ENCODE assay signal across 12 cellular contexts in the genomic region with DNA sequence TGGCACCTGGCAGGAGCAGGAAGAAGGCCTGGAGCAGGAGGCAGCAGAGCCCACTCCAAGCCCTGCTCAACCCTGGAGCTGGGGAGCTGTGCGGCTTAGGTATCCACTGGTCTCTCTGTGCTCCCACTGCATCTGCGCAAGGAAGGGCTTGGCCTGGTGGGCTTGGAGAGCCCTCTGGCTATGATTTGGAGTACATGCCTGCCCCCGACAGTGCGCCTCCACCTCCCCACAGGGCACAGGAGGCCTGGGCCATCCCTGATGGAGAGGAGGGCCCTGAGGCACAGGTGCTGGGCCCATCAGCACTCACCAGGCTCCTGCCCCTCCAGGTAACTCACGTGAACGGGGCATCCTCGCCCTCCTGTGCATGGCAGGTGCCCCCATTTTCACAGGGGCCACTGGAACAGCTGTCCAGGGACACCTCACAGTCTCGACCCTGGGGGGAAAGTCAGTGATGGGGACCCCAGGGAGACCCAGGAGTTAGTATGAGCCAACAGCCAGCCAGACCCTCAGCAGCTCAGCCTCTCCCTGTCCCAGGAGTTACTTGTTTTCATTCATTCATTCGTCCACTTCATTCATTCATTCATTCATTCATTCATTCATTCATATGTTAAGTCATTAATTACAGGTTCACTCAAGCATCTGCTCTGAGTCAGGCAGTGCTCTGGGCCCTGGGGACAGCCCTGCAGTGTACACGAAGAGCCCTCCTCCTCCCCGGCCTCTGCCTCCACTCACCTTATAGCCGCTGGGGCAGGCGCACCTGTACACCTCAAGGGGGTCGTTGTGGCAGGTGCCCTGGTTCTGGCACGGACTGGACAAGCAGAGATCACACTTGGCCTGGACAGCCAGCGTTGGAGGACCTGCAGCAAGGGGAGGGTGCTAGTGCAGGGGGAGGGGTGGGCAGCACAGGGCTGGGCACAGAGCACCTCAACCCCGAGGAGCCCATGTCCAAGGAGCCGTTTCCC.
"Had no signal": no experiment of that assay in that cellular context is flagged by ENCODE, and none has a peak within 500 bp of the region (broad histone marks: within the 10 kb centered on the region; RNA-seq: fewer than 3 reads in every experiment).

No MANE protein-coding gene starts in this region.

- ATAC-seq: heart left ventricle; stimulated activated effector memory CD8-positive, alpha-beta T cell treated with anti-CD3 and anti-CD28 coated beads, Interleukin-12 subunit alpha, Interleukin-12 subunit beta, amount 100 ng/mL, for 72 hours had no signal

- H3K9me3 ChIP-seq: ascending aorta, breast epithelium, heart left ventricle, ovary, tibial artery had no signal

- FAIRE-seq: frontal cortex had no signal

- H3K4me1 ChIP-seq: breast epithelium had no signal

- H3K4me3 ChIP-seq: ascending aorta, breast epithelium, heart left ventricle, ovary, tibial artery had no signal

- H3K36me3 Mint-ChIP-seq: immature natural killer cell; stimulated activated effector memory CD8-positive, alpha-beta T cell treated with anti-CD3 and anti-CD28 coated beads, Interleukin-12 subunit alpha, Interleukin-12 subunit beta, amount 100 ng/mL, for 72 hours had no signal

- H3K27me3 ChIP-seq: ascending aorta, breast epithelium, heart left ventricle, ovary, tibial artery had no signal

- DNase-seq: activated CD4-positive, alpha-beta T cell treated with anti-CD3 and anti-CD28 coated beads, Interleukin-2, amount 10 ng/mL, durations not matched to agents 7 days and 5 days; activated CD4-positive, CD25-positive, alpha-beta regulatory T cell; heart left ventricle; immature natural killer cell; mesendoderm; SW 1271 had no signal

- H3K9me3 Mint-ChIP-seq: activated CD4-positive, alpha-beta T cell treated with anti-CD3 and anti-CD28 coated beads, Interleukin-2, amount 10 ng/mL, durations not matched to agents 7 days and 5 days; stimulated activated effector memory CD8-positive, alpha-beta T cell treated with anti-CD3 and anti-CD28 coated beads, Interleukin-12 subunit alpha, Interleukin-12 subunit beta, amount 100 ng/mL, for 72 hours had no signal

- H3K27ac ChIP-seq: ascending aorta, breast epithelium, heart left ventricle, ovary, tibial artery had no signal

- H3K36me3 ChIP-seq: ascending aorta, breast epithelium, heart left ventricle, ovary, tibial artery had no signal

- H3K27ac Mint-ChIP-seq: activated CD4-positive, alpha-beta T cell treated with anti-CD3 and anti-CD28 coated beads, Interleukin-2, amount 10 ng/mL, durations not matched to agents 7 days and 5 days had no signal

- H3K4me3 Mint-ChIP-seq: activated CD4-positive, alpha-beta T cell treated with anti-CD3 and anti-CD28 coated beads, Interleukin-2, amount 10 ng/mL, durations not matched to agents 7 days and 5 days; immature natural killer cell; stimulated activated effector memory CD8-positive, alpha-beta T cell treated with anti-CD3 and anti-CD28 coated beads, Interleukin-12 subunit alpha, Interleukin-12 subunit beta, amount 100 ng/mL, for 72 hours had no signal

- H3K27me3 Mint-ChIP-seq: activated CD4-positive, alpha-beta T cell treated with anti-CD3 and anti-CD28 coated beads, Interleukin-2, amount 10 ng/mL, durations not matched to agents 7 days and 5 days had no signal
